In genomic region chr18:11981633-11982366, GRCh38 we compare ENCODE assay signal across 8 cellular contexts. TPM values are rescaled to one million over a fixed set of nuclear protein-coding genes. Genes with fewer than 3 reads are reported as not detected.
DNase-seq lines count a peak whose midpoint lies in the region; ATAC-seq lines count a peak whose summit lies in the region.

No MANE protein-coding gene starts in this region.

- no peak overlapping the region for H3K14ac ChIP-seq in mesenchymal stem cell (ENCODE audit: low read length in 2 of 2)

- H3K27ac Mint-ChIP-seq in CD4-positive, alpha-beta memory T cell, result peak overlapping the region; percentile 48 to 83 (median 66)

- CTCF ChIA-PET in CD4-positive, alpha-beta memory T cell (lab: Charles Lee; ENCODE audit: partially characterized antibody), result interaction anchor here (1.0 to 2.7 kb wide), 5 partner anchors 11 to 44 kb away, joined by 3 to 23 read pairs (median 9); no protein-coding TSS in a partner anchor

- H4K8ac ChIP-seq in mesenchymal stem cell (ENCODE audit: low read length), result peak overlapping the region; percentile 81

- peak overlapping the region in 1 of 2 experiments; percentile 25 for H2BK12ac ChIP-seq in mesenchymal stem cell (ENCODE audit: low read length in 2 of 2)

- no peaks in the 10 kb centered on the region for H3K9me3 Mint-ChIP-seq in CD4-positive, alpha-beta memory T cell

- peak; percentile 18 for ATAC-seq in GM19452 (IDR thresholded peaks at IDR 0.05; ENCODE audit: unreplicated experiment)
- peak; percentile 17 for ATAC-seq in HG03460 (IDR thresholded peaks at IDR 0.05; ENCODE audit: unreplicated experiment)

- H3K23ac ChIP-seq in mesenchymal stem cell (ENCODE audit: low read length in 2 of 2), result peak overlapping the region in 1 of 2 experiments; percentile 80

- peak overlapping the region in 1 of 2 experiments; percentile 61 for H3K4ac ChIP-seq in mesenchymal stem cell (ENCODE audit: low read depth in 1 of 2, low read length in 2 of 2)

- no peaks in the 10 kb centered on the region for H3K36me3 ChIP-seq in CD4-positive, alpha-beta memory T cell (ENCODE audit: insufficient read depth, low read length)
- no peaks in the 10 kb centered on the region for H3K36me3 ChIP-seq in duodenal mucosa (ENCODE audit: control insufficient read depth in 1 of 2, insufficient read depth in 2 of 2, low read length in 2 of 2)
- H3K36me3 ChIP-seq in mesenchymal stem cell (ENCODE audit: control insufficient read depth in 1 of 2, insufficient read depth in 2 of 2, low read depth in 1 of 2, low read length in 2 of 2), result peaks cover 5 to 14% of the 10 kb centered on the region in 2 experiments
- no peaks in the 10 kb centered on the region for H3K36me3 ChIP-seq in subcutaneous abdominal adipose tissue (ENCODE audit: control insufficient read depth in 5 of 5, insufficient read depth in 5 of 5, low read length in 5 of 5)

- H4K91ac ChIP-seq in mesenchymal stem cell (ENCODE audit: low read length), result no peak overlapping the region

- H3K18ac ChIP-seq in mesenchymal stem cell (ENCODE audit: low read depth in 1 of 2, low read length in 2 of 2), result peak overlapping the region; percentile 83 to 84

- WGBS in mesenchymal stem cell, result 1% methylated on average over 44 of the region's 62 CpGs

- peak in 4 of 5 donors; percentile 10 to 19 (median 16) for DNase-seq in CD4-positive, alpha-beta memory T cell
- DNase-seq in SW480 (ENCODE audit: low spot score) (peak; percentile 40), mesenchymal stem cell (peak; percentile 45), NCI-H1092 treated with DMSO at 0.1 percent for 48 hours (lab: John Stamatoyannopoulos, UW) (no peak)

- H2BK15ac ChIP-seq in mesenchymal stem cell (ENCODE audit: low read depth, poor library complexity, severe bottlenecking), result peak overlapping the region; percentile 89

- peak overlapping the region; percentile 80 to 91 (median 88) for H3K4me3 Mint-ChIP-seq in CD4-positive, alpha-beta memory T cell

- H3K9ac ChIP-seq in duodenal mucosa (ENCODE audit: low read depth in 1 of 2, low read length in 2 of 2) (peak overlapping the region; percentile 82 to 88), mesenchymal stem cell (ENCODE audit: low read length) (peak overlapping the region; percentile 86), subcutaneous abdominal adipose tissue (ENCODE audit: low read length in 5 of 5) (peak overlapping the region in 4 of 5 donors; percentile 33 to 75 (median 68))

- peaks cover 12% of the 10 kb centered on the region for H3K4me1 ChIP-seq in CD4-positive, alpha-beta memory T cell (ENCODE audit: insufficient read depth, low read length)
- peaks cover 22 to 25% of the 10 kb centered on the region in 2 donors for H3K4me1 ChIP-seq in duodenal mucosa (ENCODE audit: control insufficient read depth in 1 of 2, insufficient read depth in 2 of 2, low read length in 2 of 2)
- peaks cover 24% of the 10 kb centered on the region for H3K4me1 ChIP-seq in mesenchymal stem cell (ENCODE audit: control insufficient read depth, insufficient read depth, low read depth, low read length)
- H3K4me1 ChIP-seq in subcutaneous abdominal adipose tissue (ENCODE audit: control insufficient read depth in 5 of 5, insufficient read depth in 5 of 5, low read length in 5 of 5), result peaks cover 0 to 35% (median 31%) of the 10 kb centered on the region in 5 donors

- H3K9me3 ChIP-seq in CD4-positive, alpha-beta memory T cell (ENCODE audit: control insufficient read depth in 1 of 2, low read length in 2 of 2), result no peaks in the 10 kb centered on the region
- H3K9me3 ChIP-seq in duodenal mucosa (ENCODE audit: control insufficient read depth in 1 of 2, low read length in 2 of 2) (no peaks in the 10 kb centered on the region), mesenchymal stem cell (ENCODE audit: control insufficient read depth, low read length) (no peaks in the 10 kb centered on the region), subcutaneous abdominal adipose tissue (ENCODE audit: control insufficient read depth in 5 of 5, low read length in 5 of 5) (no peaks in the 10 kb centered on the region)

- H2AFZ ChIP-seq in mesenchymal stem cell (ENCODE audit: low read depth, low read length), result peak overlapping the region; percentile 88

- H3K4me2 ChIP-seq in mesenchymal stem cell (ENCODE audit: low read length, poor library complexity, severe bottlenecking), result peak overlapping the region; percentile 95

- H2AK5ac ChIP-seq in mesenchymal stem cell (ENCODE audit: low read length, severe bottlenecking), result no peak overlapping the region

- no peaks in the 10 kb centered on the region for H3K27me3 ChIP-seq in CD4-positive, alpha-beta memory T cell (ENCODE audit: insufficient read depth, low read length)
- H3K27me3 ChIP-seq in duodenal mucosa (ENCODE audit: control insufficient read depth in 1 of 2, insufficient read depth in 2 of 2, low read length in 2 of 2) (no peaks in the 10 kb centered on the region), mesenchymal stem cell (ENCODE audit: control insufficient read depth in 1 of 2, insufficient read depth in 1 of 2, low read length in 2 of 2) (no peaks in the 10 kb centered on the region), subcutaneous abdominal adipose tissue (ENCODE audit: control insufficient read depth in 5 of 5, insufficient read depth in 4 of 5, low read length in 5 of 5) (no peaks in the 10 kb centered on the region)

- H3K27me3 Mint-ChIP-seq in CD4-positive, alpha-beta memory T cell, result no peaks in the 10 kb centered on the region

- peaks cover 22% of the 10 kb centered on the region for H3K79me1 ChIP-seq in mesenchymal stem cell (replicated peaks; ENCODE audit: low read length, poor library complexity, severe bottlenecking)

- intact Hi-C loops in CD4-positive, alpha-beta memory T cell (cut with micrococcal nuclease), result loop anchor here (1.0 kb wide), 4 partner anchors 34 to 130 kb away; partner anchors contain the start of genes CHMP1B and MPPE1

- POLR2A ChIA-PET in CD4-positive, alpha-beta memory T cell (lab: Charles Lee; ENCODE audit: partially characterized antibody), result interaction anchor here (0.9 to 3.7 kb wide), 8 partner anchors 33 to 395 kb away, joined by 4 to 23 read pairs (median 8); partner anchors contain the start of genes AFG3L2, CHMP1B and MPPE1

- H2BK120ac ChIP-seq in mesenchymal stem cell (ENCODE audit: low read depth, low read length), result peak overlapping the region; percentile 71

- H3K27ac ChIP-seq in CD4-positive, alpha-beta memory T cell (ENCODE audit: low read depth, low read length), result peak overlapping the region; percentile 20
- peak overlapping the region; percentile 91 for H3K27ac ChIP-seq in duodenal mucosa (ENCODE audit: low read depth, low read length)
- peak overlapping the region; percentile 52 for H3K27ac ChIP-seq in mesenchymal stem cell (ENCODE audit: low read length, poor library complexity, severe bottlenecking)
- no peak overlapping the region for H3K27ac ChIP-seq in subcutaneous abdominal adipose tissue (ENCODE audit: low read depth, low read length)

- H3K4me3 ChIP-seq in CD4-positive, alpha-beta memory T cell (ENCODE audit: low read length in 2 of 2), result peak overlapping the region; percentile 39 to 69
- peak overlapping the region; percentile 75 to 85 for H3K4me3 ChIP-seq in duodenal mucosa (ENCODE audit: low read depth in 1 of 2, low read length in 2 of 2)
- peak overlapping the region; percentile 79 to 91 for H3K4me3 ChIP-seq in mesenchymal stem cell (ENCODE audit: insufficient read depth in 1 of 2, low read depth in 1 of 2, low read length in 2 of 2)
- peak overlapping the region; percentile 58 to 84 (median 71) for H3K4me3 ChIP-seq in subcutaneous abdominal adipose tissue (ENCODE audit: low read depth in 1 of 5, low read length in 5 of 5)

- peaks cover 10 to 15% (median 12%) of the 10 kb centered on the region in 4 donors for H3K4me1 Mint-ChIP-seq in CD4-positive, alpha-beta memory T cell

- peak overlapping the region; percentile 73 for H2BK5ac ChIP-seq in mesenchymal stem cell (ENCODE audit: low read depth, low read length, poor library complexity, severe bottlenecking)

- no peaks in the 10 kb centered on the region for H3K36me3 Mint-ChIP-seq in CD4-positive, alpha-beta memory T cell

RNA-seq across cellular contexts. Expression of gene IMPA2, which starts 0.5 kb away (rescaled TPM):
- total RNA-seq in CD4-positive, alpha-beta memory T cell, result 1 to 10 TPM; 6.4 to 6.6 TPM
- 1 to 10 TPM; 4.9 to 9.8 TPM for polyA plus RNA-seq in CD4-positive, alpha-beta memory T cell
- polyA plus RNA-seq in mesenchymal stem cell (2013, experiment 1 of 2), result 12.3 TPM
- polyA plus RNA-seq in mesenchymal stem cell (2013, experiment 2 of 2), result 12.2 TPM
